In the genomic region with DNA sequence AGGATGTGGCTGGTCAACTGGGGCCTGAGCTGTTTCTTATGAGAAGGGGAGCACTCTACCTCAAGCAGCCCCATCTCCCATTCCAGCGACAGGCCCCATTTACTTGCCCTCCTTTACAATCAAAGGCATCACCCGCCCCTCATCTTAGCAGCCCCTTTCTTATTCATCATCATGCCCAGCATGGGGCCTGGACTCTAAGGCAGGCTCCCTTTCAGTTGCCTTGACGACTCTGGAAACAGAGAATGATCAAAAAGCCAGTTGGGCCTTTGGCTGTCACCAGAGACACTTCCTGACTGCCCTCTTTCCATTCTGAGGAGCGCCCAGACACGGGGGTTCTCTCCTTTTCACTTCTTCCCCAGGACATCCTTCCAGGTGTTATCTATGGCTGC, we compare ENCODE assay signal across 14 cellular contexts. TPM values are rescaled to one million over a fixed set of nuclear protein-coding genes. Genes with fewer than 3 reads are reported as not detected.
"Had no signal": no experiment of that assay in that cellular context is flagged by ENCODE, and none has a peak within 500 bp of the region (broad histone marks: within the 10 kb centered on the region; RNA-seq: fewer than 3 reads in every experiment).

No MANE protein-coding gene starts in this region.

- H3K27ac ChIP-seq: coronary artery, esophagus muscularis mucosa, left lung, thyroid gland had no signal

- H3K9me3 ChIP-seq: esophagus muscularis mucosa, left lung, mucosa of descending colon, thyroid gland had no signal

- H3K4me3 ChIP-seq: coronary artery, esophagus muscularis mucosa, left lung, mucosa of descending colon, thyroid gland had no signal

- H3K4me1 ChIP-seq: esophagus muscularis mucosa, left lung, thyroid gland had no signal

- H3K27me3 ChIP-seq: thyroid gland had no signal

- DNase-seq: activated CD4-positive, alpha-beta T cell treated with anti-CD3 and anti-CD28 coated beads, Interleukin-2, amount 10 ng/mL, durations not matched to agents 7 days and 5 days; activated CD4-positive, CD25-positive, alpha-beta regulatory T cell; activated CD8-positive, alpha-beta memory T cell treated with anti-CD3 and anti-CD28 coated beads, Interleukin-2, amount 50 U/mL, for 48 hours; activated naive CD8-positive, alpha-beta T cell treated with anti-CD3 and anti-CD28 coated beads for 36 hours; activated T-cell treated with anti-CD3 and anti-CD28 coated beads, Interleukin-2, amount 50 U/mL, for 72 hours; left lung; naive thymus-derived CD4-positive, alpha-beta T cell; stimulated activated CD4-positive, alpha-beta T cell treated with anti-CD3 and anti-CD28 coated beads, Interleukin-2, amount 100 ng/mL, for 48 hours; stimulated activated naive B cell treated with anti-CD40 and anti-IgM and Interleukin-4, amounts not matched to agents 10 μg/mL and 1 μg/mL and 100 μg/mL, for 72 hours; T-helper 2 cell; thyroid gland had no signal

- H3K36me3 ChIP-seq: esophagus muscularis mucosa, left lung, thyroid gland had no signal

RNA-seq across cellular contexts. Expression of gene CELF4, which starts 11.2 kb away (rescaled TPM):
- total RNA-seq: activated CD4-positive, alpha-beta T cell treated with anti-CD3 and anti-CD28 coated beads, Interleukin-2, amount 10 ng/mL, durations not matched to agents 7 days and 5 days; activated naive CD8-positive, alpha-beta T cell treated with anti-CD3 and anti-CD28 coated beads for 36 hours; activated T-cell treated with anti-CD3 and anti-CD28 coated beads, Interleukin-2, amount 50 U/mL, for 72 hours; naive thymus-derived CD4-positive, alpha-beta T cell had no signal
